23 cellular contexts compared by ENCODE assay signal in genomic region chr18:48752928-48753327, GRCh38.
"Had no signal": no experiment of that assay in that cellular context is flagged by ENCODE, and none has a peak within 500 bp of the region (broad histone marks: within the 10 kb centered on the region; RNA-seq: fewer than 3 reads in every experiment).

No MANE protein-coding gene starts in this region.

- H3K4me3 ChIP-seq: body of pancreas, SJSA1 had no signal

- H3K27me3 Mint-ChIP-seq: activated naive CD8-positive, alpha-beta T cell; activated naive CD8-positive, alpha-beta T cell treated with anti-CD3 and anti-CD28 coated beads, Interleukin-2, amount 50 U/mL, for 24 hours had no signal

- H3K9me3 Mint-ChIP-seq: activated CD4-positive, alpha-beta T cell treated with anti-CD3 and anti-CD28 coated beads, Interleukin-2, amount 10 ng/mL, durations not matched to agents 24 days and 14 days; activated naive CD4-positive, alpha-beta T cell treated with anti-CD3 and anti-CD28 coated beads, Interleukin-2, amount 10 ng/mL, durations not matched to agents 7 days and 5 days; activated naive CD8-positive, alpha-beta T cell treated with anti-CD3 and anti-CD28 coated beads, Interleukin-2, amount 50 U/mL, for 24 hours; activated T-cell treated with anti-CD3 and anti-CD28 coated beads, Interleukin-2, amount 50 U/mL, for 4 hours; T-helper 1 cell treated with Interleukin-12 subunit alpha and Interleukin-12 subunit beta and Interleukin-4 antibody, amounts not matched to agents 30 μg/mL and 1 μg/mL, for 36 hours; T-helper 2 cell treated with Interferon-gamma antibody and Interleukin-4, amounts not matched to agents 5 μg/mL and 100 μg/mL, for 36 hours had no signal

- H3K9ac ChIP-seq: KMS-11, SK-N-SH had no signal

- H3K4me1 ChIP-seq: body of pancreas had no signal

- H3K27ac ChIP-seq: body of pancreas, KMS-11, SJSA1 had no signal

- H3K27ac Mint-ChIP-seq: activated CD4-positive, alpha-beta T cell treated with anti-CD3 and anti-CD28 coated beads, Interleukin-2, amount 10 ng/mL, durations not matched to agents 24 days and 14 days; activated CD8-positive, alpha-beta T cell treated with anti-CD3 and anti-CD28 coated beads, Interleukin-2, amount 10 ng/mL, durations not matched to agents 7 days and 5 days; activated naive CD4-positive, alpha-beta T cell treated with anti-CD3 and anti-CD28 coated beads, Interleukin-2, amount 10 ng/mL, durations not matched to agents 7 days and 5 days; activated naive CD8-positive, alpha-beta T cell; activated naive CD8-positive, alpha-beta T cell treated with anti-CD3 and anti-CD28 coated beads, Interleukin-2, amount 50 U/mL, for 24 hours; T-helper 1 cell treated with Interleukin-12 subunit alpha and Interleukin-12 subunit beta and Interleukin-4 antibody, amounts not matched to agents 30 μg/mL and 1 μg/mL, for 36 hours; T-helper 2 cell treated with Interferon-gamma antibody and Interleukin-4, amounts not matched to agents 5 μg/mL and 100 μg/mL, for 36 hours had no signal

- H3K9me3 ChIP-seq: body of pancreas, SJSA1, SK-N-SH had no signal

- H3K4me2 ChIP-seq: KMS-11, SK-N-SH had no signal

- DNase-seq: activated CD4-positive, alpha-beta T cell treated with anti-CD3 and anti-CD28 coated beads, Interleukin-2, amount 10 ng/mL, durations not matched to agents 24 days and 14 days; activated CD4-positive, alpha-beta T cell treated with anti-CD3 and anti-CD28 coated beads, Interleukin-2, amount 50 U/mL, for 48 hours; activated CD8-positive, alpha-beta T cell treated with anti-CD3 and anti-CD28 coated beads, Interleukin-2, amount 10 ng/mL, durations not matched to agents 7 days and 5 days; activated effector memory CD4-positive, alpha-beta T cell treated with Interleukin-2 at 50 U/mL for 16 hours; activated naive CD4-positive, alpha-beta T cell treated with anti-CD3 and anti-CD28 coated beads, Interleukin-2, amount 10 ng/mL, durations not matched to agents 7 days and 5 days; activated naive CD8-positive, alpha-beta T cell treated with anti-CD3 and anti-CD28 coated beads, Interleukin-2, amount 50 U/mL, for 24 hours; activated T-cell treated with anti-CD3 and anti-CD28 coated beads, Interleukin-2, amount 50 U/mL, for 4 hours; body of pancreas; NCI-H1105; NCI-H1417 treated with DMSO at 0.1 percent for 48 hours; NCI-H187 treated with DMSO at 0.1 percent for 48 hours; NCI-H2081; NCI-H226; NCI-H446 treated with DMSO at 0.1 percent for 48 hours; NCI-H524; SHP77 treated with DMSO at 0.1 percent for 48 hours had no signal

- H3K27me3 ChIP-seq: body of pancreas, SJSA1 had no signal

- H3K4me1 Mint-ChIP-seq: activated CD4-positive, alpha-beta T cell treated with anti-CD3 and anti-CD28 coated beads, Interleukin-2, amount 10 ng/mL, durations not matched to agents 24 days and 14 days; activated naive CD4-positive, alpha-beta T cell treated with anti-CD3 and anti-CD28 coated beads, Interleukin-2, amount 10 ng/mL, durations not matched to agents 7 days and 5 days had no signal

- H3K36me3 Mint-ChIP-seq: activated naive CD4-positive, alpha-beta T cell treated with anti-CD3 and anti-CD28 coated beads, Interleukin-2, amount 10 ng/mL, durations not matched to agents 7 days and 5 days; activated naive CD8-positive, alpha-beta T cell had no signal

- ATAC-seq: activated CD8-positive, alpha-beta T cell treated with anti-CD3 and anti-CD28 coated beads, Interleukin-2, amount 10 ng/mL, durations not matched to agents 7 days and 5 days; activated naive CD8-positive, alpha-beta T cell treated with anti-CD3 and anti-CD28 coated beads, Interleukin-2, amount 50 U/mL, for 24 hours; activated T-cell treated with anti-CD3 and anti-CD28 coated beads, Interleukin-2, amount 50 U/mL, for 4 hours; body of pancreas; Panc1 had no signal

- H3K4me3 Mint-ChIP-seq: activated CD4-positive, alpha-beta T cell treated with anti-CD3 and anti-CD28 coated beads, Interleukin-2, amount 10 ng/mL, durations not matched to agents 24 days and 14 days; activated CD8-positive, alpha-beta T cell treated with anti-CD3 and anti-CD28 coated beads, Interleukin-2, amount 10 ng/mL, durations not matched to agents 7 days and 5 days; activated naive CD4-positive, alpha-beta T cell treated with anti-CD3 and anti-CD28 coated beads, Interleukin-2, amount 10 ng/mL, durations not matched to agents 7 days and 5 days; activated naive CD8-positive, alpha-beta T cell; activated naive CD8-positive, alpha-beta T cell treated with anti-CD3 and anti-CD28 coated beads, Interleukin-2, amount 50 U/mL, for 24 hours; activated T-cell treated with anti-CD3 and anti-CD28 coated beads, Interleukin-2, amount 50 U/mL, for 4 hours; T-helper 1 cell treated with Interleukin-12 subunit alpha and Interleukin-12 subunit beta and Interleukin-4 antibody, amounts not matched to agents 30 μg/mL and 1 μg/mL, for 36 hours; T-helper 2 cell treated with Interferon-gamma antibody and Interleukin-4, amounts not matched to agents 5 μg/mL and 100 μg/mL, for 36 hours had no signal
